In genomic region chrX:19889582-19890342, GRCh38 we compare ENCODE assay signal across 1 cellular context.
A peak's percentile ranks its signal among the peaks of the same experiment; 100 is the strongest.
TF ChIP-seq lines count a peak whose summit lies in the region.

No MANE protein-coding gene starts in this region.

TF ChIP-seq in GM12878, 131 proteins besides CTCF, POLR2A, EP300 and RAD21 (continued from another document):
- TF ChIP-seq, protein P1, sequence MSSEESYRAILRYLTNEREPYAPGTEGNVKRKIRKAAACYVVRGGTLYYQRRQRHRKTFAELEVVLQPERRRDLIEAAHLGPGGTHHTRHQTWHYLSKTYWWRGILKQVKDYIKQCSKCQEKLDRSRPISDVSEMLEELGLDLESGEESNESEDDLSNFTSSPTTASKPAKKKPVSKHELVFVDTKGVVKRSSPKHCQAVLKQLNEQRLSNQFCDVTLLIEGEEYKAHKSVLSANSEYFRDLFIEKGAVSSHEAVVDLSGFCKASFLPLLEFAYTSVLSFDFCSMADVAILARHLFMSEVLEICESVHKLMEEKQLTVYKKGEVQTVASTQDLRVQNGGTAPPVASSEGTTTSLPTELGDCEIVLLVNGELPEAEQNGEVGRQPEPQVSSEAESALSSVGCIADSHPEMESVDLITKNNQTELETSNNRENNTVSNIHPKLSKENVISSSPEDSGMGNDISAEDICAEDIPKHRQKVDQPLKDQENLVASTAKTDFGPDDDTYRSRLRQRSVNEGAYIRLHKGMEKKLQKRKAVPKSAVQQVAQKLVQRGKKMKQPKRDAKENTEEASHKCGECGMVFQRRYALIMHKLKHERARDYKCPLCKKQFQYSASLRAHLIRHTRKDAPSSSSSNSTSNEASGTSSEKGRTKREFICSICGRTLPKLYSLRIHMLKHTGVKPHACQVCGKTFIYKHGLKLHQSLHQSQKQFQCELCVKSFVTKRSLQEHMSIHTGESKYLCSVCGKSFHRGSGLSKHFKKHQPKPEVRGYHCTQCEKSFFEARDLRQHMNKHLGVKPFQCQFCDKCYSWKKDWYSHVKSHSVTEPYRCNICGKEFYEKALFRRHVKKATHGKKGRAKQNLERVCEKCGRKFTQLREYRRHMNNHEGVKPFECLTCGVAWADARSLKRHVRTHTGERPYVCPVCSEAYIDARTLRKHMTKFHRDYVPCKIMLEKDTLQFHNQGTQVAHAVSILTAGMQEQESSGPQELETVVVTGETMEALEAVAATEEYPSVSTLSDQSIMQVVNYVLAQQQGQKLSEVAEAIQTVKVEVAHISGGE (CRISPR knock-in tag; IDR thresholded peaks at IDR 0.05), result no peak
- TF ChIP-seq IRF4 (IDR thresholded peaks at IDR 0.05; ENCODE audit: low read depth, low read length), result 0 out of 2 replicates have a peak, but pooled peaks have one; percentile 5
- no peak for TF ChIP-seq STAT3 (IDR thresholded peaks at IDR 0.05; ENCODE audit: low read depth, low read length)
- TF ChIP-seq PRDM15 (CRISPR knock-in tag; IDR thresholded peaks at IDR 0.05), result no peak
- TF ChIP-seq RAD51 (IDR thresholded peaks at IDR 0.05), result no peak
